In genomic region chr20:38175221-38176030, GRCh38 we compare ENCODE assay signal across 21 cellular contexts. TPM values are rescaled to one million over a fixed set of nuclear protein-coding genes. Genes with fewer than 3 reads are reported as not detected.
DNase-seq lines count a peak whose midpoint lies in the region; ATAC-seq and TF ChIP-seq lines count a peak whose summit lies in the region.
"Had no signal": no experiment of that assay in that cellular context is flagged by ENCODE, and none has a peak within 500 bp of the region (broad histone marks: within the 10 kb centered on the region; RNA-seq: fewer than 3 reads in every experiment).

No MANE protein-coding gene starts in this region.

- H2AK9ac ChIP-seq in IMR-90 (replicated peaks; ENCODE audit: low read depth, low read length, poor library complexity): peak overlapping the region; percentile 10

- no TSS peak for BruUV-seq in IMR-90 (replicated peaks; lab: Mats Ljungman, UMichigan)

- peaks cover 0 to 1% (median 0%) of the 10 kb centered on the region in 4 donors for H3K4me1 Mint-ChIP-seq in naive thymus-derived CD8-positive, alpha-beta T cell

- H4K20me1 ChIP-seq in IMR-90 (ENCODE audit: insufficient read depth, low read length): no peaks in the 10 kb centered on the region

- H3K9me3 ChIP-seq in IMR-90 (ENCODE audit: control insufficient read depth, insufficient read depth, low read length) (no peaks in the 10 kb centered on the region), thyroid gland (no peaks in the 10 kb centered on the region)

- no peak overlapping the region for H3K18ac ChIP-seq in IMR-90 (ENCODE audit: low read depth, low read length)

- no peak overlapping the region for H3K27ac Mint-ChIP-seq in naive thymus-derived CD8-positive, alpha-beta T cell

- intact Hi-C loops in IMR-90 (cut with micrococcal nuclease): no loop called here
- intact Hi-C loops in thyroid gland (cut with DNase I): no loop called here

- in situ Hi-C loops in IMR-90 (cut with MboI; ENCODE audit: low sequenced_read_pairs): no loop called here
- in situ Hi-C loops in brain microvascular endothelial cell (cut with HindIII; ENCODE audit: low pct_ligation_motif_present, low sequenced_read_pairs): no loop called here

- H3K27ac ChIP-seq in IMR-90 (ENCODE audit: insufficient read depth, low read length) (no peak overlapping the region), brain microvascular endothelial cell (no peak overlapping the region), thyroid gland (no peak overlapping the region)
- H3K27ac ChIP-seq: HL-60, KMS-11 had no signal

- H3K36me3 ChIP-seq in IMR-90 (ENCODE audit: control insufficient read depth, insufficient read depth, low read length): no peaks in the 10 kb centered on the region
- no peaks in the 10 kb centered on the region for H3K36me3 ChIP-seq in brain microvascular endothelial cell (replicated peaks)
- H3K36me3 ChIP-seq in thyroid gland: no peaks in the 10 kb centered on the region
- H3K36me3 ChIP-seq in H7 (replicated peaks; ENCODE audit: control insufficient read depth, insufficient read depth, low read length): no peaks in the 10 kb centered on the region

- 0 out of 2 replicates have a peak overlapping the region, but pooled peaks have one; percentile 19 for H2BK120ac ChIP-seq in IMR-90 (ENCODE audit: low read depth, low read length)

- peaks cover 13 to 29% (median 18%) of the 10 kb centered on the region in 5 donors for H3K27me3 Mint-ChIP-seq in naive thymus-derived CD8-positive, alpha-beta T cell

- H3K4me1 ChIP-seq in IMR-90 (ENCODE audit: control insufficient read depth, insufficient read depth, low read length) (peaks cover 21% of the 10 kb centered on the region), thyroid gland (no peaks in the 10 kb centered on the region)

- dilution Hi-C loops in IMR-90 (cut with HindIII; ENCODE audit: low sequenced_read_pairs, unreplicated experiment): no loop called here

- WGBS in IMR-90 (ENCODE audit: extremely low coverage in 2 of 2, insufficient read length in 1 of 2), 2 experiments: 60% methylated on average over 1 of the region's 14 CpGs; no CpG with 5 or more reads in 1 of the 2 experiments
- WGBS in thyroid gland, 2 donors: 68 to 75% methylated on average over 14 of the region's 14 CpGs

- H4K5ac ChIP-seq in IMR-90 (ENCODE audit: low read depth, low read length): no peak overlapping the region

- H2AK5ac ChIP-seq in IMR-90 (ENCODE audit: low read depth, low read length): no peak overlapping the region

- H3K4me3 Mint-ChIP-seq in naive thymus-derived CD8-positive, alpha-beta T cell: no peak overlapping the region
- H3K4me3 Mint-ChIP-seq: CD14-positive monocyte had no signal

- H2AFZ ChIP-seq in IMR-90 (replicated peaks; ENCODE audit: low read length, poor library complexity): peak overlapping the region; percentile 53
- H2AFZ ChIP-seq: PC-9 had no signal

- ATAC-seq in IMR-90 (ENCODE audit: low read depth) (no peak), HG03565 (IDR thresholded peaks at IDR 0.05; ENCODE audit: unreplicated experiment) (no peak)
- ATAC-seq in naive thymus-derived CD8-positive, alpha-beta T cell: no peak
- ATAC-seq: HCT116 had no signal

- H3K4me2 ChIP-seq in IMR-90 (ENCODE audit: low read depth, low read length): no peak overlapping the region
- H3K4me2 ChIP-seq: KMS-11, PC-9 had no signal

- H3K56ac ChIP-seq in IMR-90 (ENCODE audit: extremely low read depth, insufficient read depth, low read length): no peak overlapping the region

- no peak for TF ChIP-seq CTCF in IMR-90 (conservative IDR thresholded peaks at IDR 0.05; ENCODE audit: low read depth, low read length)
- TF ChIP-seq CTCF in brain microvascular endothelial cell (IDR thresholded peaks at IDR 0.05; ENCODE audit: low read depth, low read length, missing control alignments): peak; percentile 35
- TF ChIP-seq CTCF in thyroid gland (IDR thresholded peaks at IDR 0.05): no peak

- no peaks in the 10 kb centered on the region for H3K27me3 ChIP-seq in IMR-90 (ENCODE audit: control insufficient read depth, insufficient read depth, low read length)
- no peaks in the 10 kb centered on the region for H3K27me3 ChIP-seq in brain microvascular endothelial cell (replicated peaks)
- H3K27me3 ChIP-seq in thyroid gland: no peaks in the 10 kb centered on the region
- no peaks in the 10 kb centered on the region for H3K27me3 ChIP-seq in H7 (ENCODE audit: control insufficient read depth, insufficient read depth, low read length)

- no peak overlapping the region; a peak in 1 of 4 replicates for H4K8ac ChIP-seq in IMR-90 (ENCODE audit: low read depth in 2 of 2, low read length in 2 of 2)

- H3K79me1 ChIP-seq in IMR-90 (ENCODE audit: low read depth in 1 of 2, low read length in 2 of 2): no peaks in the 10 kb centered on the region

- no peak overlapping the region for H3K14ac ChIP-seq in IMR-90 (replicated peaks; ENCODE audit: low read depth, low read length)

- TF ChIP-seq POLR2A in IMR-90 (IDR thresholded peaks at IDR 0.05; ENCODE audit: low read depth, low read length) (no peak), thyroid gland (IDR thresholded peaks at IDR 0.05) (no peak)

- no peak overlapping the region for H3K4ac ChIP-seq in IMR-90 (ENCODE audit: low read depth, low read length)

- no peak for TF ChIP-seq RAD21 in IMR-90 (IDR thresholded peaks at IDR 0.05; ENCODE audit: low read length)

- no peaks in the 10 kb centered on the region for H3K36me3 Mint-ChIP-seq in naive thymus-derived CD8-positive, alpha-beta T cell

- peaks cover 15% of the 10 kb centered on the region for H3K9me1 ChIP-seq in IMR-90 (ENCODE audit: insufficient read depth, low read length)

- DNase-seq in IMR-90: no peak
- no peak for DNase-seq in brain microvascular endothelial cell
- DNase-seq in left kidney (ENCODE audit: low read depth, low spot score): peak; percentile 71
- peak; percentile 78 for DNase-seq in retina
- DNase-seq in thyroid gland: no peak
- no peak for DNase-seq in naive thymus-derived CD8-positive, alpha-beta T cell
- DNase-seq in H7: no peak
- DNase-seq: COR-L47; DMS153; EL; NCI-H1092; NCI-H2107; NCI-H226; NCI-H526; NK-92 treated with Interleukin-12 subunit alpha and Interleukin-12 subunit beta, amount 100 ng/mL, for 24 hours; PC-9 had no signal

- H3K9me3 Mint-ChIP-seq in naive thymus-derived CD8-positive, alpha-beta T cell: no peaks in the 10 kb centered on the region
- H3K9me3 Mint-ChIP-seq: CD14-positive monocyte had no signal

- POLR2A ChIA-PET in IMR-90 (lab: Charles Lee; ENCODE audit: unreplicated experiment): no interaction called here
- POLR2A ChIA-PET in naive thymus-derived CD8-positive, alpha-beta T cell (lab: Charles Lee): no interaction called here

- H3K23ac ChIP-seq in IMR-90 (ENCODE audit: low read depth, low read length): no peak overlapping the region

- H3K9ac ChIP-seq in IMR-90 (ENCODE audit: low read depth, low read length): no peak overlapping the region
- H3K9ac ChIP-seq: KMS-11 had no signal

- H2BK5ac ChIP-seq in IMR-90 (ENCODE audit: low read depth, low read length, poor library complexity, severe bottlenecking): no peak overlapping the region

- H2BK20ac ChIP-seq in IMR-90 (ENCODE audit: low read depth, low read length): 0 out of 2 replicates have a peak overlapping the region, but pooled peaks have one; percentile 29

- H2BK15ac ChIP-seq in IMR-90 (ENCODE audit: low read depth, low read length): peak overlapping the region; percentile 72; the same call in 2 of the 3 replicates

- H3K4me3 ChIP-seq in IMR-90 (ENCODE audit: insufficient read depth, low read depth, low read length): no peak overlapping the region
- no peak overlapping the region for H3K4me3 ChIP-seq in brain microvascular endothelial cell (ENCODE audit: low read depth, low read length)
- no peak overlapping the region for H3K4me3 ChIP-seq in thyroid gland (replicated peaks in 1 of 3)
- H3K4me3 ChIP-seq in H7 (ENCODE audit: insufficient read depth, low read depth, low read length): no peak overlapping the region
- H3K4me3 ChIP-seq: PC-9 had no signal

- CTCF ChIA-PET in IMR-90 (lab: Yijun Ruan, JAX): interaction anchor here (0.6 kb wide), 1 partner anchor 233 kb away, joined by 3 read pairs; no protein-coding TSS in a partner anchor

- no peak overlapping the region for H4K91ac ChIP-seq in IMR-90 (ENCODE audit: insufficient read depth, low read depth, low read length)

TF ChIP-seq in IMR-90, 13 proteins besides CTCF, POLR2A, EP300 and RAD21 (continues in another document):
- TF ChIP-seq SMC3 (IDR thresholded peaks at IDR 0.05; ENCODE audit: low read depth, low read length) (no peak), NFE2L2 (IDR thresholded peaks at IDR 0.05; ENCODE audit: low read depth, low read length) (no peak), CEBPB (IDR thresholded peaks at IDR 0.05; ENCODE audit: low read depth, low read length) (no peak), MAZ (IDR thresholded peaks at IDR 0.05; ENCODE audit: borderline replicate concordance, low read depth, low read length) (no peak), FOS (IDR thresholded peaks at IDR 0.05; ENCODE audit: low read depth, low read length) (no peak), MAFK (IDR thresholded peaks at IDR 0.05; ENCODE audit: low read depth, low read length) (no peak), USF2 (IDR thresholded peaks at IDR 0.05; ENCODE audit: low read depth, low read length) (no peak), BHLHE40 (IDR thresholded peaks at IDR 0.05; ENCODE audit: low read depth, low read length) (no peak), ELK1 (IDR thresholded peaks at IDR 0.05; ENCODE audit: borderline replicate concordance, low read depth, low read length) (no peak)

RNA-seq across cellular contexts. Expression of gene TGM2, which starts 10.4 kb away (rescaled TPM):
- 237 and 268 TPM in 2 replicates for total RNA-seq in IMR-90 (2012; rRNA removed)
- 239 and 292 TPM in 2 replicates for polyA plus RNA-seq in IMR-90 (2012; rRNA removed)
- polyA plus RNA-seq in IMR-90 (2012; cell fraction: cytosol; rRNA removed): 370 and 502 TPM in 2 replicates
- 218 and 328 TPM in 2 replicates for polyA plus RNA-seq in IMR-90 (2012; cell fraction: nucleus; rRNA removed; ENCODE audit: low replicate concordance)
- total RNA-seq in thyroid gland: 100 to 1,000 TPM in 1 of 4 donors, 10 to 100 TPM in 3; 16.9 to 133 (median 18.4) TPM
- not detected for total RNA-seq in naive thymus-derived CD8-positive, alpha-beta T cell
- polyA plus RNA-seq in naive thymus-derived CD8-positive, alpha-beta T cell: not detected
- total RNA-seq in H7 (2014; rRNA removed; shearing (Covaris generic)): 0.83 and 1.1 TPM in 2 replicates

Comparison
In these comparisons a context has a peak if more than half of its experiments do, and no peak if none do; other contexts are left out.
1. DNase-seq: peak in left kidney (single experiment) and retina (single experiment); none in IMR-90 (single experiment), brain microvascular endothelial cell (single experiment), thyroid gland (0 of 2), naive thymus-derived CD8-positive, alpha-beta T cell (0 of 10) and H7 (single experiment).